In the genomic region with DNA sequence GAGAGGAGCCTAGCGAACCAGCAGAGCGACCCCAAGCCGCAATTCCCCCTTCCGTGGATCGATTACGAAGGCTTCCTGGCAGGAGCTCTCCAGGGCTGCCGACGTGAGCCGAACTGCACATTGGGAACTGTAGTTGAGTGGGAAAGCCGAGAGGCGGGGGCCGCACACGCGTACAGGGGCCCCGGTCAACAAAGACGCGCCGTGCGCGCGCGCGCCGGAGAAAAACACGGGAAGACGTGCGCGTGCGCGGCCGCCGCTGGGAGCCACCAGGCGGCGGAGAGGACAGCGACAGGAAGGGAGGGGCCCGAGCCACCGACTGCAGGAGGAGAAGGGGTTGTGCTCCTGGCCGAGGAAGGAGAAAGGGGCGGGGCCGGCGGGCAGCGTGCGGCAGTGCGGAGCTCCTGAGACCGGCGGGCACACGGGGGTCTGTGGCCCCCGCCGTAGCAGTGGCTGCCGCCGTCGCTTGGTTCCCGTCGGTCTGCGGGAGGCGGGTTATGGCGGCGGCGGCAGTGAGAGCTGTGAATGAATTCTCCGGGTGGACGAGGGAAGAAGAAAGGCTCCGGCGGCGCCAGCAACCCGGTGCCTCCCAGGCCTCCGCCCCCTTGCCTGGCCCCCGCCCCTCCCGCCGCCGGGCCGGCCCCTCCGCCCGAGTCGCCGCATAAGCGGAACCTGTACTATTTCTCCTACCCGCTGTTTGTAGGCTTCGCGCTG, we compare ENCODE assay signal across 8 cellular contexts. TPM values are rescaled to one million over a fixed set of nuclear protein-coding genes. Genes with fewer than 3 reads are reported as not detected.
DNase-seq lines count a peak whose midpoint lies in the region; ATAC-seq and TF ChIP-seq lines count a peak whose summit lies in the region.

A gene with protein sequence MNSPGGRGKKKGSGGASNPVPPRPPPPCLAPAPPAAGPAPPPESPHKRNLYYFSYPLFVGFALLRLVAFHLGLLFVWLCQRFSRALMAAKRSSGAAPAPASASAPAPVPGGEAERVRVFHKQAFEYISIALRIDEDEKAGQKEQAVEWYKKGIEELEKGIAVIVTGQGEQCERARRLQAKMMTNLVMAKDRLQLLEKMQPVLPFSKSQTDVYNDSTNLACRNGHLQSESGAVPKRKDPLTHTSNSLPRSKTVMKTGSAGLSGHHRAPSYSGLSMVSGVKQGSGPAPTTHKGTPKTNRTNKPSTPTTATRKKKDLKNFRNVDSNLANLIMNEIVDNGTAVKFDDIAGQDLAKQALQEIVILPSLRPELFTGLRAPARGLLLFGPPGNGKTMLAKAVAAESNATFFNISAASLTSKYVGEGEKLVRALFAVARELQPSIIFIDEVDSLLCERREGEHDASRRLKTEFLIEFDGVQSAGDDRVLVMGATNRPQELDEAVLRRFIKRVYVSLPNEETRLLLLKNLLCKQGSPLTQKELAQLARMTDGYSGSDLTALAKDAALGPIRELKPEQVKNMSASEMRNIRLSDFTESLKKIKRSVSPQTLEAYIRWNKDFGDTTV (plus strand): TSS at position 247 of the 711 bp plus-strand sequence. CDS start 276 bp downstream, at position 523.

- no peaks in the 10 kb centered on the region for H3K36me3 ChIP-seq in colonic mucosa

- peak; percentile 33 for TF ChIP-seq CTCF in colonic mucosa (IDR thresholded peaks at IDR 0.05)

- H3K9me3 ChIP-seq in colonic mucosa: no peaks in the 10 kb centered on the region

- no peaks in the 10 kb centered on the region for H3K4me1 ChIP-seq in colonic mucosa

- intact Hi-C loops in colonic mucosa (cut with DNase I): loop anchor here (2.0 kb wide), 1 partner anchor 55 kb away; no protein-coding TSS in a partner anchor

- peak within 1 kb of the TSS; percentile 94 for H3K27ac ChIP-seq in colonic mucosa

- H3K9ac ChIP-seq in colonic mucosa (ENCODE audit: low read depth in 2 of 2, low read length in 2 of 2): peak within 1 kb of the TSS; percentile 73 to 77

- ATAC-seq in GM19324 (IDR thresholded peaks at IDR 0.05; ENCODE audit: low FRiP score, unreplicated experiment) (peak; percentile 98), HG03469 (IDR thresholded peaks at IDR 0.05; ENCODE audit: unreplicated experiment) (peak; percentile 89)

- no peaks in the 10 kb centered on the region for H3K27me3 ChIP-seq in colonic mucosa

- DNase-seq in C1 segment of cervical spinal cord (lab: John Stamatoyannopoulos, UW) (peak; percentile 62 to 98 (median 94)), NCI-H526 (lab: John Stamatoyannopoulos, UW) (peak; percentile 97 to 98), colonic mucosa (peak; percentile 97), kidney tubule cell (ENCODE audit: low spot score) (peak; percentile 99)
- DNase-seq in activated CD4-positive, alpha-beta T cell treated with anti-CD3 and anti-CD28 coated beads for 48 hours: peak; percentile 98
- peak; percentile 90 to 97 (median 95) for DNase-seq in stimulated activated CD4-positive, alpha-beta T cell treated with anti-CD3 and anti-CD28 coated beads, Interleukin-1b, Interleukin-23, amount 100 ng/mL, for 24 hours (ENCODE audit: low read depth in 4 of 4, low spot score in 1 of 4)

- peak within 1 kb of the TSS; percentile 89 for H3K4me3 ChIP-seq in colonic mucosa

RNA-seq across cellular contexts. Expression of the gene that starts here (rescaled TPM):
- total RNA-seq in colonic mucosa: 10 to 100 TPM; 15.9 to 18.6 TPM

Comparison
In these comparisons a context has a peak if more than half of its experiments do, and no peak if none do; other contexts are left out.
1. Peak in every context shown above with its lines: DNase-seq, ATAC-seq, H3K4me3 ChIP-seq and H3K27ac ChIP-seq.